22 cellular contexts compared by ENCODE assay signal in the genomic region with DNA sequence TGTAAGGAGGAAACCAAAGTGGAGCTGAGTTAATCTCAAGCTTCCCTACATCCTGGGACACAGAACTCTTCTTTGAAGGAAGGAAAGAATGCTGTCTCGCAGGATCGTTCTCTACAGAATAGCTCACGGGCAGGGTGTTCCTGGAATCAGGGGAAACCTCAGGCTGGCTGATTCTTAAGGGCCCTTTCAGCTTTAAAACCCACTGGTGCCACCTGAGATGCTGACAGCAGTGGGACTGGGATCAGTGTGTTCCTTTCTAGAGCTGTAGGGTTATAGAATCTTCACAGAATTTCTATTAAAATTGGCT.
"Had no signal": no experiment of that assay in that cellular context is flagged by ENCODE, and none has a peak within 500 bp of the region (broad histone marks: within the 10 kb centered on the region; RNA-seq: fewer than 3 reads in every experiment).

No MANE protein-coding gene starts in this region.

- H3K27me3 Mint-ChIP-seq: effector memory CD8-positive, alpha-beta T cell; memory B cell; naive B cell; stimulated activated naive B cell treated with anti-CD40 and anti-IgM and Interleukin-4, amounts not matched to agents 10 μg/mL and 1 μg/mL and 100 μg/mL, for 72 hours; stimulated activated naive CD8-positive, alpha-beta T cell treated with anti-CD3 and anti-CD28 coated beads, Interleukin-15, amount 100 ng/mL, for 72 hours had no signal

- H3K4me3 Mint-ChIP-seq: effector memory CD8-positive, alpha-beta T cell; memory B cell; naive B cell; nephron; stimulated activated naive B cell treated with anti-CD40 and anti-IgM and Interleukin-4, amounts not matched to agents 10 μg/mL and 1 μg/mL and 100 μg/mL, for 72 hours; stimulated activated naive CD8-positive, alpha-beta T cell treated with anti-CD3 and anti-CD28 coated beads, Interleukin-15, amount 100 ng/mL, for 72 hours had no signal

- H3K9me3 ChIP-seq: esophagus muscularis mucosa, gastroesophageal sphincter, left ventricle myocardium inferior, lower lobe of right lung, ovary, right atrium auricular region, sigmoid colon, testis, tibial nerve had no signal

- FAIRE-seq: keratinocyte had no signal

- H3K9me3 Mint-ChIP-seq: effector memory CD8-positive, alpha-beta T cell; memory B cell; naive B cell; nephron; stimulated activated naive B cell treated with anti-CD40 and anti-IgM and Interleukin-4, amounts not matched to agents 10 μg/mL and 1 μg/mL and 100 μg/mL, for 72 hours; stimulated activated naive CD8-positive, alpha-beta T cell treated with anti-CD3 and anti-CD28 coated beads, Interleukin-15, amount 100 ng/mL, for 72 hours had no signal

- H3K27me3 ChIP-seq: esophagus muscularis mucosa, gastroesophageal sphincter, ovary, right atrium auricular region, sigmoid colon, testis, tibial nerve had no signal

- H3K27ac ChIP-seq: epithelial cell of prostate, esophagus muscularis mucosa, gastroesophageal sphincter, left ventricle myocardium inferior, lower lobe of right lung, ovary, sigmoid colon, skin epidermis, testis, tibial nerve had no signal

- DNase-seq: effector memory CD8-positive, alpha-beta T cell; glutamatergic neuron; left ventricle myocardium inferior; naive B cell; nucleus accumbens; sigmoid colon; stimulated activated CD4-positive, alpha-beta T cell treated with anti-CD3 and anti-CD28 coated beads, Interleukin-2, amount 100 ng/mL, for 24 hours; stimulated activated CD4-positive, alpha-beta T cell treated with anti-CD3 and anti-CD28 coated beads, Interleukin-4, amount 100 ng/mL, for 4 hours; stimulated activated naive B cell treated with anti-CD40 and anti-IgM and Interleukin-4, amounts not matched to agents 10 μg/mL and 1 μg/mL and 100 μg/mL, for 72 hours; stimulated activated naive CD8-positive, alpha-beta T cell treated with anti-CD3 and anti-CD28 coated beads, Interleukin-15, amount 100 ng/mL, for 72 hours; testis had no signal

- H3K4me1 ChIP-seq: gastroesophageal sphincter, lower lobe of right lung, tibial nerve had no signal

- H3K4me3 ChIP-seq: esophagus muscularis mucosa, gastroesophageal sphincter, left ventricle myocardium inferior, lower lobe of right lung, ovary, right atrium auricular region, sigmoid colon, skin epidermis, testis, tibial nerve had no signal

- ATAC-seq: effector memory CD8-positive, alpha-beta T cell; gastroesophageal sphincter; lower lobe of right lung; stimulated activated naive B cell treated with anti-CD40 and anti-IgM and Interleukin-4, amounts not matched to agents 10 μg/mL and 1 μg/mL and 100 μg/mL, for 72 hours; stimulated activated naive CD8-positive, alpha-beta T cell treated with anti-CD3 and anti-CD28 coated beads, Interleukin-15, amount 100 ng/mL, for 72 hours had no signal

- H3K36me3 ChIP-seq: ovary had no signal

- H3K27ac Mint-ChIP-seq: memory B cell; naive B cell; nephron; stimulated activated naive B cell treated with anti-CD40 and anti-IgM and Interleukin-4, amounts not matched to agents 10 μg/mL and 1 μg/mL and 100 μg/mL, for 72 hours had no signal

- H3K4me1 Mint-ChIP-seq: memory B cell; naive B cell; stimulated activated naive B cell treated with anti-CD40 and anti-IgM and Interleukin-4, amounts not matched to agents 10 μg/mL and 1 μg/mL and 100 μg/mL, for 72 hours; stimulated activated naive CD8-positive, alpha-beta T cell treated with anti-CD3 and anti-CD28 coated beads, Interleukin-15, amount 100 ng/mL, for 72 hours had no signal
